8 cellular contexts compared by ENCODE assay signal in the genomic region with DNA sequence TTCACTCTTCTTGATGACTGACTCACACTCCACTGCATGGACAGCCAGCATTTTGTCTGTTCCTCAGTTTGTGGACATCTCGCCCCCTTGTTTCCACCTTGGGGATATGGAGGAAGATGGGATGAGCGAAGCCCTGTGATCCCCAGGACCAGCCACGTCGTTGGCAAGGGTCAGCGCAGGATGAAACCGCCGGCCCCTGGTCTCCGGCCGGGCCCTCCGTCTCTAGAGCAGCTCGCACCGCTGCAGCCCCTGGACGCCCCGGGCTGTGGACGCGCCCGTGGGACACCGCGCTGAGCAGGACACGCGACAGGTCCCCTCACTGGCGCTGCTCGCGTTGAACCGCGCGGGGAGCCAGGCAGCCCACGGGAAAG. TPM values are rescaled to one million over a fixed set of nuclear protein-coding genes. Genes with fewer than 3 reads are reported as not detected.
DNase-seq lines count a peak whose midpoint lies in the region; ATAC-seq and TF ChIP-seq lines count a peak whose summit lies in the region.

No MANE protein-coding gene starts in this region.

- H3K4me1 Mint-ChIP-seq in activated T-cell treated with anti-CD3 and anti-CD28 coated beads, Interleukin-2, amount 50 U/mL, for 24 hours (ENCODE audit: low read depth) = peaks cover 51% of the 10 kb centered on the region

- H3K36me3 Mint-ChIP-seq in activated T-cell treated with anti-CD3 and anti-CD28 coated beads, Interleukin-2, amount 50 U/mL, for 24 hours (ENCODE audit: low read depth) = peaks cover 40% of the 10 kb centered on the region

- H3K27ac ChIP-seq in VCaP = peak overlapping the region; percentile 44; the same call in 1 of the 2 replicates
- H3K27ac ChIP-seq in rectal smooth muscle tissue (ENCODE audit: low read depth, low read length) = peak overlapping the region; percentile 63

- intact Hi-C loops in Right ventricle myocardium superior (cut with DNase I) = no loop called here

- H3K36me3 ChIP-seq in rectal smooth muscle tissue (ENCODE audit: control insufficient read depth, insufficient read depth, low read length) = no peaks in the 10 kb centered on the region

- peak overlapping the region; percentile 84 for H3K27ac Mint-ChIP-seq in activated T-cell treated with anti-CD3 and anti-CD28 coated beads, Interleukin-2, amount 50 U/mL, for 24 hours

- H3K27me3 ChIP-seq in rectal smooth muscle tissue (ENCODE audit: control insufficient read depth, insufficient read depth, low read length) = no peaks in the 10 kb centered on the region

- H3K9ac ChIP-seq in rectal smooth muscle tissue (ENCODE audit: low read length) = peak overlapping the region; percentile 24

- peak overlapping the region; percentile 69 for H3K4me3 ChIP-seq in rectal smooth muscle tissue (ENCODE audit: low read length)

- ATAC-seq in HG03060 (IDR thresholded peaks at IDR 0.05; ENCODE audit: low read depth, unreplicated experiment) (peak; percentile 7), Right ventricle myocardium superior (ENCODE audit: poor library complexity) (peak; percentile 55)

- no peaks in the 10 kb centered on the region for H3K27me3 Mint-ChIP-seq in activated T-cell treated with anti-CD3 and anti-CD28 coated beads, Interleukin-2, amount 50 U/mL, for 24 hours

- no peak for DNase-seq in activated T-cell treated with anti-CD3 and anti-CD28 coated beads, Interleukin-2, amount 50 U/mL, for 24 hours
- DNase-seq in activated T-cell treated with anti-CD3 and anti-CD28 coated beads, Interleukin-2, amount 50 U/mL, for 48 hours = no peak
- DNase-seq in Right ventricle myocardium superior = peak; percentile 54
- no peak for DNase-seq in NCI-H2081 treated with DMSO at 0.1 percent for 48 hours (lab: John Stamatoyannopoulos, UW)
- DNase-seq in amniotic stem cell (lab: John Stamatoyannopoulos, UW) = no peak

- H3K4me1 ChIP-seq in rectal smooth muscle tissue (ENCODE audit: control insufficient read depth, insufficient read depth, low read length) = peaks cover 10% of the 10 kb centered on the region

- TF ChIP-seq CTCF in VCaP (conservative IDR thresholded peaks at IDR 0.05) = no peak

- peak overlapping the region; percentile 82 for H3K4me3 Mint-ChIP-seq in activated T-cell treated with anti-CD3 and anti-CD28 coated beads, Interleukin-2, amount 50 U/mL, for 24 hours

- H3K9me3 Mint-ChIP-seq in activated T-cell treated with anti-CD3 and anti-CD28 coated beads, Interleukin-2, amount 50 U/mL, for 24 hours = no peaks in the 10 kb centered on the region

RNA-seq across cellular contexts. Expression of gene ZC3H18, which starts 0.6 kb away (rescaled TPM):
- total RNA-seq in Right ventricle myocardium superior = 23.5 TPM
